8 cellular contexts compared by ENCODE assay signal in the genomic region with DNA sequence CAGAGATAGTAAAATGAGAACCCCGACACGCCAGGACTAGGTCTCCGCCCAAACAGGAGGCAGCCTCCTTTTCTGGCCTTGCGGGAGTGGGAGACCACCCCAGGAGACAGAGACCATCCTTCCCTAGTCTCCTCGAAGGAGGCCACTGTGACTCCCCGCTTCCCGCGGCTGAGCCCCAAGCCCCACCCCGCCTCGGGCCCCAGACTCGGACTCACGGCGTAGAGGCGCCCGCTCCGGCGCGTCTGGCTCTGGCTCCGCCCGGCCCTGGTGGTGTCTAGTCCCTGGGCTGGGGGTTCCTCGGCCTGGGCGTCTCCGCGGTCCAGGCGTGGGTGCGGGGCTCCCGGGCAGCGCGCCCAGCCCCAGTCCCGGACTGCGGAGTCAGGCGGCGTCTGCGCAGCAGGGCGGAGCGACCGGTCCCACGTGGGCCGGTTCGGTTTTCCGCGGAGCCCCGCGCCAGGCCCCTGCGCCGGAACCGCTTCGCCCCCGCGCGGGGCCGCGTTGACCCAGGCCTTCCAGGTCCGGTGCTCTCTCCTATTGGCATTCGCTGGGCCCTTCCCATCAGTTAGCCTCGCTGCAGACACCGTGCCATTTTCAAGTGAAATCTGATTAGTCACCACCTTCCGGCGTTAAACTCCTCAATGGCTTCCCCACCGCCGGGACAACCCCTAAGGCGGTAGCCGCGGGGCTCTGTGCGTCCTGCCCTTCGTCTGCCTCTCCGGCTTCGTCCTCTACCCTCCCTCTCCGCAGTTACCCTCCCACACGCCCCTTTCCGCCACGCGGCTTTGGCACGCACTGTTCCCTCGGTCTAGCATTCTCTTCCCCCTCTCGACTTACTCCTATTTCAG.
DNase-seq lines count a peak whose midpoint lies in the region; ATAC-seq and TF ChIP-seq lines count a peak whose summit lies in the region.

TSS of gene C1orf216 (minus strand) at position 393 of the 845 bp plus-strand sequence. CDS start 2,563 bp downstream, outside the sequence.

- H3K4me3 ChIP-seq in cardiac fibroblast (replicated peaks in 1 of 2; ENCODE audit: low read depth in 2 of 2, low read length in 2 of 2): peak within 1 kb of the TSS; percentile 84 to 87

- ATAC-seq in GM21723 (IDR thresholded peaks at IDR 0.05; ENCODE audit: unreplicated experiment): peak; percentile 58
- no peak for ATAC-seq in HG02840 (IDR thresholded peaks at IDR 0.05; ENCODE audit: low FRiP score, unreplicated experiment)

- TF ChIP-seq CTCF in cardiac fibroblast (IDR thresholded peaks at IDR 0.05; ENCODE audit: low read depth, low read length): no peak

- peak; percentile 78 for DNase-seq in DMS53 (lab: John Stamatoyannopoulos, UW)
- DNase-seq in NCI-H1105 (lab: John Stamatoyannopoulos, UW): peak; percentile 50
- peak; percentile 50 for DNase-seq in activated CD4-positive, CD25-positive, alpha-beta regulatory T cell treated with anti-CD3 and anti-CD28 coated beads, Interleukin-2, amount 50 U/mL, for 16 hours (ENCODE audit: low read depth, low spot score)
- DNase-seq in cardiac fibroblast (ENCODE audit: low read depth in 2 of 2): peak; percentile 77 to 88
- DNase-seq in inferior parietal cortex (ENCODE audit: extremely low spot score): peak; percentile 71
- DNase-seq in stimulated activated CD4-positive, alpha-beta T cell treated with anti-CD3 and anti-CD28 coated beads, Interleukin-12 subunit alpha, Interleukin-12 subunit beta, amount 100 ng/mL, for 4 hours: peak; percentile 72
